ENCODE assay signal across 1 cellular context in the genomic region with DNA sequence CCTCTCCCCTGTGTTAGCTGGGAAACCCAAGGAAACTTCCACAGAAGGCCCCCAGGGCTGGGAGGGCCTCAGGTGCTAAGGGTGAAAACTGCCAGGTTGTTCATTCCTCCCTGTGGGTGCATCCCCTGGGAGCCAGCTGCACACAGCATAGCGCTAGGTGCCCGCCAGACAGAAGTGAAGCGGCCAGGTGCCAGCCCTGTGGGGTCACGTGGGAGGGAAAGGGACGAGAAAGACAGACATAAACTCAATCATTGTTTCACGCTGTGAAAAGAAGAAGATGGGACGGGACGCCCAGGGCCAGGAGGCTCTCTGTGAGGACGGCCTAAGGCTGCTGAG.
TF ChIP-seq lines count a peak whose summit lies in the region.

No MANE protein-coding gene starts in this region.

TF ChIP-seq in HepG2, 621 proteins besides CTCF, POLR2A, EP300 and RAD21:
- TF ChIP-seq ZKSCAN1 (IDR thresholded peaks at IDR 0.05; ENCODE audit: low read length) (no peak), NFIC (IDR thresholded peaks at IDR 0.05; ENCODE audit: low read length) (no peak), ZNF598 (CRISPR knock-in tag; IDR thresholded peaks at IDR 0.05; ENCODE audit: borderline replicate concordance) (no peak), POLR2AphosphoS5 (IDR thresholded peaks at IDR 0.05; ENCODE audit: low read depth, low read length) (peak; percentile 24; the same call in 1 of the 2 replicates), ZNF766 (CRISPR knock-in tag; IDR thresholded peaks at IDR 0.05; ENCODE audit: borderline replicate concordance) (no peak), POLR2G (IDR thresholded peaks at IDR 0.05; ENCODE audit: low read depth, low read length) (0 out of 2 replicates have a peak, but pooled peaks have one; percentile 44), ZNF468 (CRISPR knock-in tag; IDR thresholded peaks at IDR 0.05) (no peak), NR3C1 (CRISPR knock-in tag; IDR thresholded peaks at IDR 0.05) (no peak), SUZ12 (IDR thresholded peaks at IDR 0.05; ENCODE audit: low read depth, low read length) (no peak), ZNF225 (CRISPR knock-in tag; IDR thresholded peaks at IDR 0.05) (no peak), ZNF121 (CRISPR knock-in tag; IDR thresholded peaks at IDR 0.05) (no peak), RNF2 (conservative IDR thresholded peaks at IDR 0.05; ENCODE audit: low read depth) (no peak)
- TF ChIP-seq, protein P1, sequence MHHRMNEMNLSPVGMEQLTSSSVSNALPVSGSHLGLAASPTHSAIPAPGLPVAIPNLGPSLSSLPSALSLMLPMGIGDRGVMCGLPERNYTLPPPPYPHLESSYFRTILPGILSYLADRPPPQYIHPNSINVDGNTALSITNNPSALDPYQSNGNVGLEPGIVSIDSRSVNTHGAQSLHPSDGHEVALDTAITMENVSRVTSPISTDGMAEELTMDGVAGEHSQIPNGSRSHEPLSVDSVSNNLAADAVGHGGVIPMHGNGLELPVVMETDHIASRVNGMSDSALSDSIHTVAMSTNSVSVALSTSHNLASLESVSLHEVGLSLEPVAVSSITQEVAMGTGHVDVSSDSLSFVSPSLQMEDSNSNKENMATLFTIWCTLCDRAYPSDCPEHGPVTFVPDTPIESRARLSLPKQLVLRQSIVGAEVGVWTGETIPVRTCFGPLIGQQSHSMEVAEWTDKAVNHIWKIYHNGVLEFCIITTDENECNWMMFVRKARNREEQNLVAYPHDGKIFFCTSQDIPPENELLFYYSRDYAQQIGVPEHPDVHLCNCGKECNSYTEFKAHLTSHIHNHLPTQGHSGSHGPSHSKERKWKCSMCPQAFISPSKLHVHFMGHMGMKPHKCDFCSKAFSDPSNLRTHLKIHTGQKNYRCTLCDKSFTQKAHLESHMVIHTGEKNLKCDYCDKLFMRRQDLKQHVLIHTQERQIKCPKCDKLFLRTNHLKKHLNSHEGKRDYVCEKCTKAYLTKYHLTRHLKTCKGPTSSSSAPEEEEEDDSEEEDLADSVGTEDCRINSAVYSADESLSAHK (CRISPR knock-in tag; IDR thresholded peaks at IDR 0.05; ENCODE audit: borderline replicate concordance), result no peak
- TF ChIP-seq, protein P2, sequence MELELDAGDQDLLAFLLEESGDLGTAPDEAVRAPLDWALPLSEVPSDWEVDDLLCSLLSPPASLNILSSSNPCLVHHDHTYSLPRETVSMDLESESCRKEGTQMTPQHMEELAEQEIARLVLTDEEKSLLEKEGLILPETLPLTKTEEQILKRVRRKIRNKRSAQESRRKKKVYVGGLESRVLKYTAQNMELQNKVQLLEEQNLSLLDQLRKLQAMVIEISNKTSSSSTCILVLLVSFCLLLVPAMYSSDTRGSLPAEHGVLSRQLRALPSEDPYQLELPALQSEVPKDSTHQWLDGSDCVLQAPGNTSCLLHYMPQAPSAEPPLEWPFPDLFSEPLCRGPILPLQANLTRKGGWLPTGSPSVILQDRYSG (CRISPR knock-in tag; IDR thresholded peaks at IDR 0.05), result no peak
- TF ChIP-seq, protein P3, sequence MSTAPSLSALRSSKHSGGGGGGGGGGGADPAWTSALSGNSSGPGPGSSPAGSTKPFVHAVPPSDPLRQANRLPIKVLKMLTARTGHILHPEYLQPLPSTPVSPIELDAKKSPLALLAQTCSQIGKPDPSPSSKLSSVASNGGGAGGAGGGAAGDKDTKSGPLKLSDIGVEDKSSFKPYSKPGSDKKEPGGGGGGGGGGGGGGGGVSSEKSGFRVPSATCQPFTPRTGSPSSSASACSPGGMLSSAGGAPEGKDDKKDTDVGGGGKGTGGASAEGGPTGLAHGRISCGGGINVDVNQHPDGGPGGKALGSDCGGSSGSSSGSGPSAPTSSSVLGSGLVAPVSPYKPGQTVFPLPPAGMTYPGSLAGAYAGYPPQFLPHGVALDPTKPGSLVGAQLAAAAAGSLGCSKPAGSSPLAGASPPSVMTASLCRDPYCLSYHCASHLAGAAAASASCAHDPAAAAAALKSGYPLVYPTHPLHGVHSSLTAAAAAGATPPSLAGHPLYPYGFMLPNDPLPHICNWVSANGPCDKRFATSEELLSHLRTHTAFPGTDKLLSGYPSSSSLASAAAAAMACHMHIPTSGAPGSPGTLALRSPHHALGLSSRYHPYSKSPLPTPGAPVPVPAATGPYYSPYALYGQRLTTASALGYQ (CRISPR knock-in tag; IDR thresholded peaks at IDR 0.05), result no peak
- TF ChIP-seq, protein P4, sequence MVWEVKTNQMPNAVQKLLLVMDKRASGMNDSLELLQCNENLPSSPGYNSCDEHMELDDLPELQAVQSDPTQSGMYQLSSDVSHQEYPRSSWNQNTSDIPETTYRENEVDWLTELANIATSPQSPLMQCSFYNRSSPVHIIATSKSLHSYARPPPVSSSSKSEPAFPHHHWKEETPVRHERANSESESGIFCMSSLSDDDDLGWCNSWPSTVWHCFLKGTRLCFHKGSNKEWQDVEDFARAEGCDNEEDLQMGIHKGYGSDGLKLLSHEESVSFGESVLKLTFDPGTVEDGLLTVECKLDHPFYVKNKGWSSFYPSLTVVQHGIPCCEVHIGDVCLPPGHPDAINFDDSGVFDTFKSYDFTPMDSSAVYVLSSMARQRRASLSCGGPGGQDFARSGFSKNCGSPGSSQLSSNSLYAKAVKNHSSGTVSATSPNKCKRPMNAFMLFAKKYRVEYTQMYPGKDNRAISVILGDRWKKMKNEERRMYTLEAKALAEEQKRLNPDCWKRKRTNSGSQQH (CRISPR knock-in tag; IDR thresholded peaks at IDR 0.05; ENCODE audit: low read depth), result no peak
- TF ChIP-seq, protein P5, sequence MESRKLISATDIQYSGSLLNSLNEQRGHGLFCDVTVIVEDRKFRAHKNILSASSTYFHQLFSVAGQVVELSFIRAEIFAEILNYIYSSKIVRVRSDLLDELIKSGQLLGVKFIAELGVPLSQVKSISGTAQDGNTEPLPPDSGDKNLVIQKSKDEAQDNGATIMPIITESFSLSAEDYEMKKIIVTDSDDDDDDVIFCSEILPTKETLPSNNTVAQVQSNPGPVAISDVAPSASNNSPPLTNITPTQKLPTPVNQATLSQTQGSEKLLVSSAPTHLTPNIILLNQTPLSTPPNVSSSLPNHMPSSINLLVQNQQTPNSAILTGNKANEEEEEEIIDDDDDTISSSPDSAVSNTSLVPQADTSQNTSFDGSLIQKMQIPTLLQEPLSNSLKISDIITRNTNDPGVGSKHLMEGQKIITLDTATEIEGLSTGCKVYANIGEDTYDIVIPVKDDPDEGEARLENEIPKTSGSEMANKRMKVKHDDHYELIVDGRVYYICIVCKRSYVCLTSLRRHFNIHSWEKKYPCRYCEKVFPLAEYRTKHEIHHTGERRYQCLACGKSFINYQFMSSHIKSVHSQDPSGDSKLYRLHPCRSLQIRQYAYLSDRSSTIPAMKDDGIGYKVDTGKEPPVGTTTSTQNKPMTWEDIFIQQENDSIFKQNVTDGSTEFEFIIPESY (CRISPR knock-in tag; IDR thresholded peaks at IDR 0.05), result peak; percentile 52; the same call in 1 of the 2 replicates
